In the genomic region with DNA sequence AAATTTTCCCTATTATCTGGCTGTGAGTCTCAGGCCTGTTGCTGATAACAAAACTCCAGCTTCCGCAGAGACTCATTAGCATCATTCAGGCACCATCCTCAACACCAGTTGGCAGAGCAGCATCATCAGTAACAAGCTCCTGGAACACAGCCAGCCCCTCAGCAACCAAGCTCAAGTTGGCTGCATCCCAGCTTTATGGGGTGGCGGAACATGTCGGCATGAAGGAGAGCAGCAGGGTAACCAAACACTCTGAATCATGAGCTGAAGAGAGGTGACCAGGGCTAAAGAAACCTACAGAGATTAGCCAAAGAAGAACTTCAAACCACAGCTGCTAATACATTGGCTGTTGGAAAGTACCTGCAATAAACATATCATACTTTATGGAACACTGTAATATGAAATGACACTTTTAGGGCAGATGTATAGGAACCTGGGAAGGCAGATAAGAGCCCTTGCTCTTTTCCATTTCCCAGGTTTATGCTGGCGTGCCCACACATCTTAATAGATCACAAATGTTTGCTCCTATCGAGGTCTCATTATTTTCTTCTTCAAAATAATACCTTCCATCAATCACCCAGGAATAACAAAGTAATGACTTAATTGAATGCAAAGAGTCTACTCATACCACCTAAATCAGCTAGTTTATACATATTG, we compare ENCODE assay signal across 9 cellular contexts.
DNase-seq lines count a peak whose midpoint lies in the region; ATAC-seq and TF ChIP-seq lines count a peak whose summit lies in the region.
"Had no signal": no experiment of that assay in that cellular context is flagged by ENCODE, and none has a peak within 500 bp of the region (broad histone marks: within the 10 kb centered on the region; RNA-seq: fewer than 3 reads in every experiment).

No MANE protein-coding gene starts in this region.

- H4K20me1 ChIP-seq in GM23338 (replicated peaks; ENCODE audit: insufficient read depth) (no peaks in the 10 kb centered on the region), MM.1S (ENCODE audit: insufficient read depth, low read length) (no peaks in the 10 kb centered on the region)

- H3K9ac ChIP-seq in MM.1S (ENCODE audit: low read length), result no peak overlapping the region

- H3K9me2 ChIP-seq in GM23338 (ENCODE audit: insufficient read depth) (no peaks in the 10 kb centered on the region), MM.1S (replicated peaks; ENCODE audit: insufficient read depth, low read length) (no peaks in the 10 kb centered on the region)

- no peak overlapping the region for H3K4me3 Mint-ChIP-seq in GM23338
- H3K4me3 Mint-ChIP-seq in CD4-positive, alpha-beta memory T cell, result no peak overlapping the region

- H3K9me3 Mint-ChIP-seq in GM23338, result no peaks in the 10 kb centered on the region
- no peaks in the 10 kb centered on the region for H3K9me3 Mint-ChIP-seq in CD4-positive, alpha-beta memory T cell

- no peaks in the 10 kb centered on the region for H3K9me3 ChIP-seq in CD4-positive, alpha-beta memory T cell (ENCODE audit: control insufficient read depth in 1 of 2, low read length in 2 of 2)
- no peaks in the 10 kb centered on the region for H3K9me3 ChIP-seq in MM.1S (replicated peaks; ENCODE audit: insufficient read depth, low read length)

- TF ChIP-seq CTCF in GM23338 (conservative IDR thresholded peaks at IDR 0.05; ENCODE audit: low read depth in 2 of 2) (no peak), cardiac fibroblast (IDR thresholded peaks at IDR 0.05; ENCODE audit: low read depth, low read length) (no peak), omental fat pad (IDR thresholded peaks at IDR 0.05) (no peak), MM.1S (IDR thresholded peaks at IDR 0.05; ENCODE audit: low read length) (no peak)

- H3K4me2 ChIP-seq in GM23338 (no peak overlapping the region), MM.1S (ENCODE audit: low read depth, low read length) (no peak overlapping the region)

- no peaks in the 10 kb centered on the region for H3K27me3 ChIP-seq in GM23338 (ENCODE audit: insufficient read depth)
- H3K27me3 ChIP-seq in CD4-positive, alpha-beta memory T cell (ENCODE audit: insufficient read depth, low read length), result no peaks in the 10 kb centered on the region
- no peaks in the 10 kb centered on the region for H3K27me3 ChIP-seq in MM.1S (replicated peaks; ENCODE audit: insufficient read depth, low read length)

- no peaks in the 10 kb centered on the region for H3K4me1 Mint-ChIP-seq in GM23338
- no peaks in the 10 kb centered on the region for H3K4me1 Mint-ChIP-seq in CD4-positive, alpha-beta memory T cell

- POLR2A ChIA-PET in CD4-positive, alpha-beta memory T cell (lab: Charles Lee; ENCODE audit: partially characterized antibody), result no interaction called here

- ATAC-seq in GM23338, result no peak
- no peak for ATAC-seq in omental fat pad (ENCODE audit: low FRiP score)
- ATAC-seq: activated CD4-positive, CD25-positive, alpha-beta regulatory T cell treated with anti-CD3 and anti-CD28 coated beads, Interleukin-2, amount 50 U/mL, for 24 hours had no signal

- H3K27me3 Mint-ChIP-seq in GM23338 (ENCODE audit: insufficient read depth, low read depth, poor library complexity), result no peaks in the 10 kb centered on the region
- peaks cover 0 to 4% of the 10 kb centered on the region in 2 donors for H3K27me3 Mint-ChIP-seq in CD4-positive, alpha-beta memory T cell

- H3K4me1 ChIP-seq in GM23338 (ENCODE audit: insufficient read depth) (0 out of 2 replicates have a peak, but pooled peaks cover 3% of the 10 kb centered on the region), MM.1S (ENCODE audit: low read length) (no peaks in the 10 kb centered on the region)
- H3K4me1 ChIP-seq in CD4-positive, alpha-beta memory T cell (ENCODE audit: insufficient read depth, low read length), result no peaks in the 10 kb centered on the region

- H3F3A ChIP-seq in GM23338 (replicated peaks; ENCODE audit: low read depth) (no peaks in the 10 kb centered on the region), MM.1S (ENCODE audit: insufficient read depth, low read length) (no peaks in the 10 kb centered on the region)

- CTCF ChIA-PET in CD4-positive, alpha-beta memory T cell (lab: Charles Lee; ENCODE audit: partially characterized antibody), result no interaction called here

- H3K79me2 ChIP-seq in GM23338 (replicated peaks; ENCODE audit: insufficient read depth), result no peaks in the 10 kb centered on the region
- no peaks in the 10 kb centered on the region for H3K79me2 ChIP-seq in MM.1S (ENCODE audit: low read length)

- H3K4me3 ChIP-seq in GM23338, result no peak overlapping the region
- H3K4me3 ChIP-seq in cardiac fibroblast (replicated peaks in 1 of 2; ENCODE audit: low read depth in 2 of 2, low read length in 2 of 2), result no peak overlapping the region
- H3K4me3 ChIP-seq in CD4-positive, alpha-beta memory T cell (ENCODE audit: low read length in 2 of 2), result no peak overlapping the region
- no peak overlapping the region for H3K4me3 ChIP-seq in MM.1S (ENCODE audit: low read length)

- no peak overlapping the region for H3K27ac Mint-ChIP-seq in GM23338
- H3K27ac Mint-ChIP-seq in CD4-positive, alpha-beta memory T cell, result no peak overlapping the region

- H3K27ac ChIP-seq in GM23338 (ENCODE audit: low read depth) (no peak overlapping the region), MM.1S (ENCODE audit: low read length) (no peak overlapping the region)
- no peak overlapping the region for H3K27ac ChIP-seq in CD4-positive, alpha-beta memory T cell (ENCODE audit: low read depth, low read length)

- intact Hi-C loops in CD4-positive, alpha-beta memory T cell (cut with micrococcal nuclease), result no loop called here

- H2AFZ ChIP-seq in GM23338 (peak overlapping the region; percentile 33), MM.1S (ENCODE audit: low read length) (no peak overlapping the region)

- H3K36me3 ChIP-seq in GM23338 (ENCODE audit: insufficient read depth) (no peaks in the 10 kb centered on the region), MM.1S (replicated peaks; ENCODE audit: insufficient read depth, low read length) (no peaks in the 10 kb centered on the region)
- H3K36me3 ChIP-seq in CD4-positive, alpha-beta memory T cell (ENCODE audit: insufficient read depth, low read length), result no peaks in the 10 kb centered on the region

- no peaks in the 10 kb centered on the region for H3K36me3 Mint-ChIP-seq in GM23338 (ENCODE audit: low read depth)
- H3K36me3 Mint-ChIP-seq in CD4-positive, alpha-beta memory T cell, result no peaks in the 10 kb centered on the region

- DNase-seq in GM23338 (ENCODE audit: low spot score) (peak; percentile 15), NCI-H2227 (lab: John Stamatoyannopoulos, UW; ENCODE audit: unreplicated experiment) (peak; percentile 89), cardiac fibroblast (ENCODE audit: low read depth in 2 of 2) (peak; percentile 38 to 42), pons (ENCODE audit: low spot score) (peak; percentile 16), omental fat pad (ENCODE audit: low spot score) (no peak), GDM1 (lab: John Stamatoyannopoulos, UW) (no peak), MM.1S (no peak)
- no peak for DNase-seq in CD4-positive, alpha-beta memory T cell

Comparison
In these comparisons a context has a peak if more than half of its experiments do, and no peak if none do; other contexts are left out.
1. DNase-seq: peak in GM23338 (single experiment), NCI-H2227 (single experiment), cardiac fibroblast (2 of 2) and pons (single experiment); none in CD4-positive, alpha-beta memory T cell (0 of 5), omental fat pad (single experiment), GDM1 (single experiment) and MM.1S (single experiment).